Comparison of ENCODE assay signal across 20 cellular contexts in the genomic region with DNA sequence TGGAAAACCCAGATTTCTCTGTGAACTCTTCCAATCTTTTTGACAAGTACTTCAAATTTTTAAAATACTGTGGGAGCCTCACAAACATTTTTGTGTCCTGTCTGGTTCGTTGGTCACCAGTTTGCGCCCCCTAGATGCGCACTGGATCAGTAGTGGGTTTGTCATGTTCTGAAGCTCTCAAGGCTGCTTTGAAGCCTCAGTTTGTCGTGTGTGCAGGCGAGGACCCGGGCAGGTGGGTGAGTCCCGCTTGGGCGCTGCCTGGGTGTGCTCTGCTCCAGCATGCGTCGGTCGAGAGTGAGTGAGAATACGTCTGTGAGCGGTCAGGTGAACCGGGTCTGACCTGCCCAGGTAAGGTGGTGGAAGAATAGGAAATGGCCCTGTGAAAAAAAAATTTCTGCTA. TPM values are rescaled to one million over a fixed set of nuclear protein-coding genes. Genes with fewer than 3 reads are reported as not detected.
DNase-seq lines count a peak whose midpoint lies in the region; FAIRE-seq and TF ChIP-seq lines count a peak whose summit lies in the region.
"Had no signal": no experiment of that assay in that cellular context is flagged by ENCODE, and none has a peak within 500 bp of the region (broad histone marks: within the 10 kb centered on the region; RNA-seq: fewer than 3 reads in every experiment).

No MANE protein-coding gene starts in this region.

- H3K4me3 ChIP-seq in SK-N-SH (ENCODE audit: low read depth in 2 of 2, low read length in 1 of 2) (peak overlapping the region in 1 of 2 experiments; percentile 48; a peak in 2 of 4 replicates), iPS-18c (ENCODE audit: insufficient read depth, low read depth, low read length) (peak overlapping the region; percentile 53), small intestine (ENCODE audit: low read depth in 1 of 2, low read length in 2 of 2) (no peak overlapping the region)
- H3K4me3 ChIP-seq: BLaER1 had no signal

- H3K4me3 Mint-ChIP-seq in activated naive CD8-positive, alpha-beta T cell = peak overlapping the region; percentile 69
- H3K4me3 Mint-ChIP-seq in activated naive CD8-positive, alpha-beta T cell treated with anti-CD3 and anti-CD28 coated beads for 36 hours = no peak overlapping the region
- H3K4me3 Mint-ChIP-seq in MCF 10A (ENCODE audit: unreplicated experiment) = no peak overlapping the region

- CTCF ChIA-PET in SK-N-SH (lab: Yijun Ruan, JAX) (interaction anchor here (1.1 to 2.3 kb wide), 5 partner anchors 12 to 126 kb away, joined by 3 to 12 read pairs (median 6); no protein-coding TSS in a partner anchor), MCF 10A (lab: Yijun Ruan, JAX) (no interaction called here)

- H3K27ac Mint-ChIP-seq in activated naive CD8-positive, alpha-beta T cell = no peak overlapping the region
- no peak overlapping the region for H3K27ac Mint-ChIP-seq in activated naive CD8-positive, alpha-beta T cell treated with anti-CD3 and anti-CD28 coated beads for 36 hours
- no peak overlapping the region for H3K27ac Mint-ChIP-seq in MCF 10A (ENCODE audit: low read depth, unreplicated experiment)

- intact Hi-C loops in MCF 10A (cut with micrococcal nuclease) = no loop called here

- no peak for FAIRE-seq in small intestine (lab: Jason Lieb, UNC)
- FAIRE-seq: G401.6 had no signal

- H3K9ac ChIP-seq in SK-N-SH = no peak overlapping the region
- H3K9ac ChIP-seq: BLaER1 had no signal

- H3K36me3 ChIP-seq in SK-N-SH (replicated peaks in 1 of 2; ENCODE audit: control insufficient read depth in 1 of 2, insufficient read depth in 2 of 2, low read length in 1 of 2) (no peaks in the 10 kb centered on the region), small intestine (ENCODE audit: control insufficient read depth in 2 of 2, insufficient read depth in 2 of 2, low read length in 2 of 2) (no peaks in the 10 kb centered on the region)
- H3K36me3 ChIP-seq: BLaER1, esophagus muscularis mucosa had no signal

- TF ChIP-seq EP300 in SK-N-SH (IDR thresholded peaks at IDR 0.05; ENCODE audit: borderline replicate concordance in 1 of 2, low read depth in 1 of 2, low read length in 1 of 2) = no peak

- H3K27me3 ChIP-seq in SK-N-SH (ENCODE audit: insufficient read depth) (peaks cover 24% of the 10 kb centered on the region), small intestine (ENCODE audit: control insufficient read depth in 2 of 2, insufficient read depth in 2 of 2, low read length in 2 of 2) (peaks cover 0 to 29% of the 10 kb centered on the region in 2 donors)

- H3F3A ChIP-seq in SK-N-SH (replicated peaks; ENCODE audit: insufficient read depth) = no peaks in the 10 kb centered on the region

- BruUV-seq in MCF 10A (replicated peaks; lab: Mats Ljungman, UMichigan) = no TSS peak

- H3K27ac ChIP-seq in SK-N-SH (ENCODE audit: low read depth in 2 of 2, low read length in 1 of 2) (no peak overlapping the region; a peak in 1 of 4 replicates), small intestine (ENCODE audit: low read depth in 1 of 2, low read length in 1 of 2) (no peak overlapping the region)
- H3K27ac ChIP-seq: BLaER1, esophagus muscularis mucosa had no signal

- POLR2A ChIA-PET in SK-N-SH (lab: Yijun Ruan, JAX) (interaction anchor here (1.5 to 1.6 kb wide), 2 partner anchors 17 to 32 kb away, joined by 7 to 11 read pairs; no protein-coding TSS in a partner anchor), MCF 10A (lab: Yijun Ruan, JAX) (no interaction called here)

- no peaks in the 10 kb centered on the region for H3K9me3 Mint-ChIP-seq in activated naive CD8-positive, alpha-beta T cell (ENCODE audit: low read depth)
- no peaks in the 10 kb centered on the region for H3K9me3 Mint-ChIP-seq in activated naive CD8-positive, alpha-beta T cell treated with anti-CD3 and anti-CD28 coated beads for 36 hours
- no peaks in the 10 kb centered on the region for H3K9me3 Mint-ChIP-seq in MCF 10A (ENCODE audit: unreplicated experiment)

- H3K27me3 Mint-ChIP-seq in activated naive CD8-positive, alpha-beta T cell = peaks cover 40% of the 10 kb centered on the region
- H3K27me3 Mint-ChIP-seq in activated naive CD8-positive, alpha-beta T cell treated with anti-CD3 and anti-CD28 coated beads for 36 hours = peaks cover 70% of the 10 kb centered on the region
- peaks cover 56% of the 10 kb centered on the region for H3K27me3 Mint-ChIP-seq in MCF 10A (ENCODE audit: insufficient read depth, unreplicated experiment)

- H3K4me1 Mint-ChIP-seq in activated naive CD8-positive, alpha-beta T cell (ENCODE audit: low read depth) = peaks cover 18% of the 10 kb centered on the region
- H3K4me1 Mint-ChIP-seq in activated naive CD8-positive, alpha-beta T cell treated with anti-CD3 and anti-CD28 coated beads for 36 hours = peaks cover 12% of the 10 kb centered on the region
- H3K4me1 Mint-ChIP-seq in MCF 10A (ENCODE audit: insufficient read depth, unreplicated experiment) = no peaks in the 10 kb centered on the region

- H4K20me1 ChIP-seq in SK-N-SH (ENCODE audit: insufficient read depth) = no peaks in the 10 kb centered on the region
- H4K20me1 ChIP-seq: BLaER1 had no signal

- no peaks in the 10 kb centered on the region for H3K9me2 ChIP-seq in SK-N-SH

- H3K36me3 Mint-ChIP-seq in activated naive CD8-positive, alpha-beta T cell = no peaks in the 10 kb centered on the region
- peaks cover 2% of the 10 kb centered on the region for H3K36me3 Mint-ChIP-seq in activated naive CD8-positive, alpha-beta T cell treated with anti-CD3 and anti-CD28 coated beads for 36 hours
- H3K36me3 Mint-ChIP-seq in MCF 10A (ENCODE audit: insufficient read depth, unreplicated experiment) = no peaks in the 10 kb centered on the region

- TF ChIP-seq CTCF in SK-N-SH (IDR thresholded peaks at IDR 0.05) (no peak), MCF 10A (IDR thresholded peaks at IDR 0.05; ENCODE audit: unreplicated experiment) (no peak)

- peaks cover 0 to 15% of the 10 kb centered on the region in 2 experiments; a peak in 1 of 4 replicates for H3K4me1 ChIP-seq in SK-N-SH (ENCODE audit: control insufficient read depth in 1 of 2, insufficient read depth in 2 of 2, low read depth in 1 of 2, low read length in 1 of 2)
- no peaks in the 10 kb centered on the region for H3K4me1 ChIP-seq in small intestine (ENCODE audit: control insufficient read depth in 2 of 2, insufficient read depth in 1 of 2, low read depth in 1 of 2, low read length in 1 of 2)
- H3K4me1 ChIP-seq: BLaER1 had no signal

- 9% methylated on average over 14 of the region's 14 CpGs for WGBS in SK-N-SH (ENCODE audit: low lambda C conversion rate)
- WGBS in small intestine, 3 donors = 8 to 17% (median 11%) methylated on average over 14 of the region's 14 CpGs

- no peak overlapping the region for H3K4me2 ChIP-seq in SK-N-SH
- H3K4me2 ChIP-seq: BLaER1 had no signal

- no peak for DNase-seq in activated naive CD8-positive, alpha-beta T cell treated with anti-CD3 and anti-CD28 coated beads for 36 hours
- DNase-seq in SK-N-SH (no peak), small intestine (no peak), MCF 10A (ENCODE audit: unreplicated experiment) (no peak), middle frontal gyrus (ENCODE audit: extremely low spot score, low spot score) (no peak)
- DNase-seq in activated CD8-positive, alpha-beta memory T cell treated with anti-CD3 and anti-CD28 coated beads, Interleukin-2, amount 50 U/mL, for 48 hours = no peak
- DNase-seq: activated CD4-positive, alpha-beta T cell treated with anti-CD3 and anti-CD28 coated beads, Interleukin-2, amount 50 U/mL, for 48 hours; activated gamma-delta T cell; central memory CD4-positive, alpha-beta T cell; HCEC 1CT; NCI-H1436 treated with DMSO at 0.1 percent for 48 hours; OCI-M1; stimulated activated CD4-positive, alpha-beta T cell treated with anti-CD3 and anti-CD28 coated beads, Interleukin-2, amount 100 ng/mL, for 48 hours; stimulated activated naive CD4-positive, alpha-beta T cell; T-helper 2 cell had no signal

- TF ChIP-seq RAD21 in SK-N-SH (IDR thresholded peaks at IDR 0.05; ENCODE audit: low read length) = peak; percentile 21; the same call in 1 of the 2 replicates

- H3K9me3 ChIP-seq in SK-N-SH (no peaks in the 10 kb centered on the region), iPS-18c (ENCODE audit: control insufficient read depth, insufficient read depth, low read length) (peaks cover 3% of the 10 kb centered on the region), small intestine (ENCODE audit: control insufficient read depth, low read depth) (no peaks in the 10 kb centered on the region)
- H3K9me3 ChIP-seq: esophagus muscularis mucosa had no signal

- no peak overlapping the region for H2AFZ ChIP-seq in SK-N-SH (ENCODE audit: low read depth)

- no peaks in the 10 kb centered on the region for H3K79me2 ChIP-seq in SK-N-SH (ENCODE audit: insufficient read depth)

TF ChIP-seq in SK-N-SH, 30 proteins besides CTCF, POLR2A, EP300 and RAD21 (continues in another document):
- TF ChIP-seq RXRA (IDR thresholded peaks at IDR 0.05; ENCODE audit: borderline replicate concordance, low read depth) (no peak), USF2 (IDR thresholded peaks at IDR 0.05; ENCODE audit: borderline replicate concordance, low read depth, low read length) (no peak)

RNA-seq across cellular contexts. Expression of gene AEN, which starts 17.3 kb away (rescaled TPM):
- total RNA-seq in activated naive CD8-positive, alpha-beta T cell treated with anti-CD3 and anti-CD28 coated beads for 36 hours = 10 to 100 TPM; 76.1 to 81.8 TPM
- polyA plus RNA-seq in SK-N-SH (2012; rRNA removed) (46.4 and 65.2 TPM in 2 replicates), small intestine (10 to 100 TPM in 2 of 3 donors, 1 to 10 TPM in 1; 5.4 to 16.8 (median 14.4) TPM)
- 20.2 and 29.7 TPM in 2 replicates for polyA plus RNA-seq in SK-N-SH (2012; cell fraction: cytosol; rRNA removed)
- polyA plus RNA-seq in SK-N-SH (2012; cell fraction: nucleus; rRNA removed) = 119 and 136 TPM in 2 replicates
- total RNA-seq in MCF 10A (2022) = 48.7 and 67.6 TPM in 2 replicates

RNA-seq across cellular contexts. Expression of gene ISG20, which starts 34.9 kb away (rescaled TPM):
- 100 to 1,000 TPM; 108 to 110 TPM for total RNA-seq in activated naive CD8-positive, alpha-beta T cell treated with anti-CD3 and anti-CD28 coated beads for 36 hours
- polyA plus RNA-seq in SK-N-SH (2012; rRNA removed) = 2.0 TPM in 2 replicates
- 1.0 and 1.7 TPM in 2 replicates for polyA plus RNA-seq in SK-N-SH (2012; cell fraction: cytosol; rRNA removed)
- polyA plus RNA-seq in SK-N-SH (2012; cell fraction: nucleus; rRNA removed) = 5.9 and 8.0 TPM in 2 replicates
- polyA plus RNA-seq in small intestine = 100 to 1,000 TPM in 2 of 3 donors, 10 to 100 TPM in 1; 64.5 to 434 (median 132) TPM
- 9.7 and 20.0 TPM in 2 replicates for total RNA-seq in MCF 10A (2022)

RNA-seq across cellular contexts. Expression of gene DET1, which starts 57.4 kb away (rescaled TPM):
- total RNA-seq in activated naive CD8-positive, alpha-beta T cell treated with anti-CD3 and anti-CD28 coated beads for 36 hours = 1 to 10 TPM; 1.8 to 2.1 TPM
- polyA plus RNA-seq in SK-N-SH (2012; rRNA removed) (4.5 and 7.2 TPM in 2 replicates), small intestine (1 to 10 TPM; 1.1 to 3.8 (median 3.2) TPM)
- polyA plus RNA-seq in SK-N-SH (2012; cell fraction: cytosol; rRNA removed) = 3.8 and 5.2 TPM in 2 replicates
- 6.2 and 12.4 TPM in 2 replicates for polyA plus RNA-seq in SK-N-SH (2012; cell fraction: nucleus; rRNA removed)
- total RNA-seq in MCF 10A (2022) = 5.1 and 7.6 TPM in 2 replicates
